9 cellular contexts compared by ENCODE assay signal in the genomic region with DNA sequence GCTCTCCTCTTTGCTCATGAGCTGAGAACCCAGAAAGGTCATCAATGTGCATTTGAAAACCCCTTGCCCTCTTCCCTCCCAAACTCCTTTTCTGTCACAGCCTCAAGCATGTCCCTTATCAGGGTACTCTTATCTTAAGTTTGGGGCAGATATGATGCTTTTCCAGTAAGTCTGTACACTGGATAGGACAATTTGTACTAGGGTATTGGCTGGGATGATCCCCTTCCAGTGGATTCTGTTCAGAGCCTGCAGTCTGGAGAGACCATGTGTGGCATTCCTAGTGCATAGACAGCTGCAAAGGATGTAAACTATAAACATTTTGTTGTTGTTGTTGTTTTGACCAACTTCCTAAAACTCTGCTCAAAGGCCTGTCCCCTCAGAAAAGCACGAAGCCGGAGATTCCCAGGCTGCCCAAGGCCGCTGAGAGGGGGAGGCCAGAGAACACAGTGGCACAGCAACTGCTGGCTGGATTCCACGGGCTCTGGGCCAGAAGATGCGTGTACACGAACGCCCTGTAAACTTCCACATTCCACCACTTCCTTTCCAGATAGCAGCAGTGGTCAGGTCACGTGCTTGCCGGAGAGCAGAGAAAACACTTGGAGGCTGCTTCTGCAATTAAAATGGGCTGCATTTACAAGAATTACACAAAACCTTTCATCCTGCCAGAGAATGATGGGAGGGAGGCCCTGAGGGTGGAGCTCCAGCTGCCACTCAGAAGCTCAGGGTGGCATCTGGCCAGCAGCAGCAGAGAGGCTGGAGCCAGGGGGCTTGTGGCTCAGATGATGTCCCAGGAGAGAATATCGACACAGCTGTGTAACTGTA. TPM values are rescaled to one million over a fixed set of nuclear protein-coding genes. Genes with fewer than 3 reads are reported as not detected.
DNase-seq lines count a peak whose midpoint lies in the region; ATAC-seq, FAIRE-seq and TF ChIP-seq lines count a peak whose summit lies in the region.
"Had no signal": no experiment of that assay in that cellular context is flagged by ENCODE, and none has a peak within 500 bp of the region (broad histone marks: within the 10 kb centered on the region; RNA-seq: fewer than 3 reads in every experiment).

No MANE protein-coding gene starts in this region.

- H3K27ac Mint-ChIP-seq in activated T-helper 2 cell treated with anti-CD3 and anti-CD28 coated beads, Interferon-gamma antibody, Interleukin-2, Interleukin-4, amounts not matched to agents 10 μg/mL and 5 μg/mL and 100 μg/mL, durations not matched to agents 14 hours and 24 hours and 36 hours, result peak overlapping the region; percentile 88
- H3K27ac Mint-ChIP-seq in nephron, result peak overlapping the region; percentile 86 to 95 (median 86)

- TF ChIP-seq CTCF in fibroblast of pulmonary artery (IDR thresholded peaks at IDR 0.05; ENCODE audit: low read length, missing control alignments), result no peak
- peak in 1 of 3 experiments; percentile 14 for TF ChIP-seq CTCF in nephron (IDR thresholded peaks at IDR 0.05; ENCODE audit: unreplicated experiment in 3 of 3)

- peaks cover 39% of the 10 kb centered on the region for H3K4me1 ChIP-seq in stomach smooth muscle (ENCODE audit: control insufficient read depth, insufficient read depth, low read length)

- no peaks in the 10 kb centered on the region for H3K36me3 ChIP-seq in stomach smooth muscle (ENCODE audit: control insufficient read depth in 2 of 2, insufficient read depth in 2 of 2, low read length in 2 of 2)

- peaks cover 63% of the 10 kb centered on the region for H3K4me1 Mint-ChIP-seq in activated T-helper 2 cell treated with anti-CD3 and anti-CD28 coated beads, Interferon-gamma antibody, Interleukin-2, Interleukin-4, amounts not matched to agents 10 μg/mL and 5 μg/mL and 100 μg/mL, durations not matched to agents 14 hours and 24 hours and 36 hours (ENCODE audit: low read depth)
- H3K4me1 Mint-ChIP-seq in nephron, result peaks cover 43% of the 10 kb centered on the region

- no peaks in the 10 kb centered on the region for H3K9me3 Mint-ChIP-seq in activated T-helper 2 cell treated with anti-CD3 and anti-CD28 coated beads, Interferon-gamma antibody, Interleukin-2, Interleukin-4, amounts not matched to agents 10 μg/mL and 5 μg/mL and 100 μg/mL, durations not matched to agents 14 hours and 24 hours and 36 hours
- no peaks in the 10 kb centered on the region for H3K9me3 Mint-ChIP-seq in nephron

- no peaks in the 10 kb centered on the region for H3K27me3 ChIP-seq in stomach smooth muscle (ENCODE audit: control insufficient read depth in 1 of 2, insufficient read depth in 2 of 2, low read length in 2 of 2)

- DNase-seq in NCI-H524 (lab: John Stamatoyannopoulos, UW), result peak; percentile 24 to 63
- no peak for DNase-seq in NCI-H524 treated with DMSO at 0.1 percent for 48 hours (lab: John Stamatoyannopoulos, UW)
- DNase-seq in RCC 7860 (ENCODE audit: low spot score), result peak; percentile 40
- DNase-seq in activated T-helper 2 cell treated with anti-CD3 and anti-CD28 coated beads, Interferon-gamma antibody, Interleukin-2, Interleukin-4, amounts not matched to agents 10 μg/mL and 5 μg/mL and 100 μg/mL, durations not matched to agents 14 hours and 24 hours and 36 hours (ENCODE audit: low spot score), result peak; percentile 74
- DNase-seq in fibroblast of pulmonary artery (ENCODE audit: low read depth), result peak; percentile 99

- no peaks in the 10 kb centered on the region for H3K9me3 ChIP-seq in stomach smooth muscle (ENCODE audit: control insufficient read depth in 2 of 2, low read length in 2 of 2)

- no peaks in the 10 kb centered on the region for H3K27me3 Mint-ChIP-seq in activated T-helper 2 cell treated with anti-CD3 and anti-CD28 coated beads, Interferon-gamma antibody, Interleukin-2, Interleukin-4, amounts not matched to agents 10 μg/mL and 5 μg/mL and 100 μg/mL, durations not matched to agents 14 hours and 24 hours and 36 hours (ENCODE audit: low read depth)
- H3K27me3 Mint-ChIP-seq in nephron (ENCODE audit: low read depth), result peaks cover 8% of the 10 kb centered on the region

- no peak for FAIRE-seq in RCC 7860 (lab: Jason Lieb, UNC)
- FAIRE-seq: G401.6 had no signal

- H3K4me3 ChIP-seq in fibroblast of pulmonary artery (replicated peaks; ENCODE audit: low read depth, low read length) (no peak overlapping the region), stomach smooth muscle (ENCODE audit: low read length in 2 of 2) (peak overlapping the region in 1 of 2 donors; percentile 62)

- H3K36me3 Mint-ChIP-seq in activated T-helper 2 cell treated with anti-CD3 and anti-CD28 coated beads, Interferon-gamma antibody, Interleukin-2, Interleukin-4, amounts not matched to agents 10 μg/mL and 5 μg/mL and 100 μg/mL, durations not matched to agents 14 hours and 24 hours and 36 hours (ENCODE audit: low read depth), result peaks cover 44% of the 10 kb centered on the region
- no peaks in the 10 kb centered on the region for H3K36me3 Mint-ChIP-seq in nephron (ENCODE audit: low read depth)

- intact Hi-C loops in activated T-helper 2 cell treated with anti-CD3 and anti-CD28 coated beads, Interferon-gamma antibody, Interleukin-2, Interleukin-4, amounts not matched to agents 10 μg/mL and 5 μg/mL and 100 μg/mL, durations not matched to agents 14 hours and 24 hours and 36 hours (cut with micrococcal nuclease), result loop anchor here (2.0 kb wide), 1 partner anchor 18 kb away; no protein-coding TSS in a partner anchor

- H3K27ac ChIP-seq in stomach smooth muscle (ENCODE audit: low read length), result peak overlapping the region; percentile 76

- no peak for ATAC-seq in HG02981 (IDR thresholded peaks at IDR 0.05; ENCODE audit: unreplicated experiment)

- peak overlapping the region in 1 of 2 donors; percentile 42 for H3K9ac ChIP-seq in stomach smooth muscle (ENCODE audit: low read length in 2 of 2)

- H3K4me3 Mint-ChIP-seq in activated T-helper 2 cell treated with anti-CD3 and anti-CD28 coated beads, Interferon-gamma antibody, Interleukin-2, Interleukin-4, amounts not matched to agents 10 μg/mL and 5 μg/mL and 100 μg/mL, durations not matched to agents 14 hours and 24 hours and 36 hours (ENCODE audit: low read depth), result peak overlapping the region; percentile 58
- H3K4me3 Mint-ChIP-seq in nephron, result peak overlapping the region; percentile 13 to 64 (median 38)

RNA-seq across cellular contexts. Expression of a gene that starts 42.1 kb away (rescaled TPM):
- not detected in 2 replicates for total RNA-seq in activated T-helper 2 cell treated with anti-CD3 and anti-CD28 coated beads, Interferon-gamma antibody, Interleukin-2, Interleukin-4, amounts not matched to agents 10 μg/mL and 5 μg/mL and 100 μg/mL, durations not matched to agents 14 hours and 24 hours and 36 hours
